ENCODE assay signal across 8 cellular contexts in the genomic region with DNA sequence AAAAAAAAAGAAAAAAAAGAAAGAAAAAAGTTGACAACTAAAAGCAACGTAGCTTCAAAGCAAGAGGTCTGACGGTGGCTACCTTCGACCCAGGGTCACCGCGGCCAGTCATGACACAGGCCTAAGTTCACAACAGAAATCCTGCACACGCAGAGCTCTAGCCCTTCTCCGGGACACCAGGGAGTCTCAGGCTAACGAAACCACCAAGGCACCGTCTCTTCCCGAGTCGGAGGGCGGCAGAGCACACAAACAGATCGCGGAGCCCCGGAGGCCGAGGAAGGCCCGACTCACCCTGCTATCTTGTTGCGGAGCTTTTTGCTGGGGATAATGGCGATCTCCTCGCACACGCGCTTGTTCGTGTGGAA. TPM values are rescaled to one million over a fixed set of nuclear protein-coding genes. Genes with fewer than 3 reads are reported as not detected.
DNase-seq lines count a peak whose midpoint lies in the region; ATAC-seq and TF ChIP-seq lines count a peak whose summit lies in the region.

No MANE protein-coding gene starts in this region.

- intact Hi-C loops in OCI-LY7 (cut with micrococcal nuclease; ENCODE audit: unreplicated experiment) = loop anchor here (1.0 to 10.0 kb wide), 4 partner anchors 213 to 665 kb away; a partner anchor contains a TSS

- ATAC-seq in GM18511 (IDR thresholded peaks at IDR 0.05; ENCODE audit: unreplicated experiment) = peak; percentile 1
- ATAC-seq in HG03342 (IDR thresholded peaks at IDR 0.05; ENCODE audit: unreplicated experiment) = no peak
- no peak for ATAC-seq in GM21723 (IDR thresholded peaks at IDR 0.05; ENCODE audit: unreplicated experiment)

- H3K36me3 Mint-ChIP-seq in neural crest cell (ENCODE audit: low read depth) = peaks cover 28% of the 10 kb centered on the region

- peaks cover 53% of the 10 kb centered on the region for H3K36me3 ChIP-seq in OCI-LY7 (ENCODE audit: insufficient read depth, low read length)

- no peaks in the 10 kb centered on the region for H3K27me3 Mint-ChIP-seq in neural crest cell (ENCODE audit: low read depth)

- H3K9me3 Mint-ChIP-seq in neural crest cell = no peaks in the 10 kb centered on the region

- H3K4me3 ChIP-seq in OCI-LY7 (ENCODE audit: low read depth, low read length, poor library complexity, severe bottlenecking) = peak overlapping the region; percentile 78
- peak overlapping the region; percentile 79 for H3K4me3 ChIP-seq in epithelial cell of proximal tubule (ENCODE audit: low read depth, low read length)

- H3K27ac Mint-ChIP-seq in neural crest cell (ENCODE audit: unreplicated experiment) = peak overlapping the region; percentile 98

- H3K4me3 Mint-ChIP-seq in neural crest cell = peak overlapping the region; percentile 99

- no peaks in the 10 kb centered on the region for H3K9me3 ChIP-seq in OCI-LY7 (ENCODE audit: low read length)

- DNase-seq in OCI-LY7 (ENCODE audit: low spot score) = peak; percentile 37
- DNase-seq in epithelial cell of proximal tubule (ENCODE audit: low read depth) = no peak
- no peak for DNase-seq in neural crest cell (ENCODE audit: low read depth, low spot score)
- no peak for DNase-seq in hypothalamus (lab: John Stamatoyannopoulos, UW)
- DNase-seq in islet precursor cell = no peak

- TF ChIP-seq CTCF in OCI-LY7 (conservative IDR thresholded peaks at IDR 0.05; ENCODE audit: low read length) (no peak; the same call in 1 of the 2 replicates), epithelial cell of proximal tubule (conservative IDR thresholded peaks at IDR 0.05; ENCODE audit: low read depth, low read length) (no peak), neural crest cell (conservative IDR thresholded peaks at IDR 0.05) (no peak)

- H3K79me2 ChIP-seq in OCI-LY7 (ENCODE audit: insufficient read depth, low read depth, low read length) = peaks cover 45% of the 10 kb centered on the region

- POLR2A ChIA-PET in OCI-LY7 (lab: Charles Lee) = interaction anchor here (0.6 to 2.3 kb wide), 3 partner anchors 144 to 405 kb away, joined by 3 to 11 read pairs (median 3); no protein-coding TSS in a partner anchor

- peaks cover 59% of the 10 kb centered on the region for H3K4me1 Mint-ChIP-seq in neural crest cell

- H3K4me1 ChIP-seq in OCI-LY7 (ENCODE audit: insufficient read depth, low read length, poor library complexity, severe bottlenecking) = peaks cover 29% of the 10 kb centered on the region

- H3K4me2 ChIP-seq in OCI-LY7 (ENCODE audit: low read length) = peak overlapping the region; percentile 83

- peak overlapping the region; percentile 63 for H3K27ac ChIP-seq in OCI-LY7 (ENCODE audit: low read depth, low read length, poor library complexity, severe bottlenecking)

- CTCF ChIA-PET in OCI-LY7 (lab: Charles Lee; ENCODE audit: unreplicated experiment) = interaction anchor here (0.8 to 1.6 kb wide), 2 partner anchors 8 to 9 kb away, joined by 3 to 5 read pairs; no protein-coding TSS in a partner anchor

- no peak overlapping the region for H2AFZ ChIP-seq in OCI-LY7 (ENCODE audit: low read length)

- H3K9me2 ChIP-seq in OCI-LY7 (ENCODE audit: insufficient read depth, low read length) = no peaks in the 10 kb centered on the region

- no TSS peak for BruUV-seq in OCI-LY7 (replicated peaks; lab: Mats Ljungman, UMichigan)

- H4K20me1 ChIP-seq in OCI-LY7 (ENCODE audit: insufficient read depth, low read length) = peaks cover 24% of the 10 kb centered on the region

RNA-seq across cellular contexts. Expression of a gene that starts 0.6 kb away (rescaled TPM):
- 3,737 and 4,080 TPM in 2 replicates for total RNA-seq in OCI-LY7 (2014; rRNA removed; shearing (Covaris generic))
- total RNA-seq in OCI-LY7 (2022) = 2,562 and 2,567 TPM in 2 replicates
- total RNA-seq in epithelial cell of proximal tubule = 4,116 and 4,952 TPM in 2 replicates
- total RNA-seq in neural crest cell = 2,069 and 2,072 TPM in 2 replicates
